1 cellular context compared by ENCODE assay signal in the genomic region with DNA sequence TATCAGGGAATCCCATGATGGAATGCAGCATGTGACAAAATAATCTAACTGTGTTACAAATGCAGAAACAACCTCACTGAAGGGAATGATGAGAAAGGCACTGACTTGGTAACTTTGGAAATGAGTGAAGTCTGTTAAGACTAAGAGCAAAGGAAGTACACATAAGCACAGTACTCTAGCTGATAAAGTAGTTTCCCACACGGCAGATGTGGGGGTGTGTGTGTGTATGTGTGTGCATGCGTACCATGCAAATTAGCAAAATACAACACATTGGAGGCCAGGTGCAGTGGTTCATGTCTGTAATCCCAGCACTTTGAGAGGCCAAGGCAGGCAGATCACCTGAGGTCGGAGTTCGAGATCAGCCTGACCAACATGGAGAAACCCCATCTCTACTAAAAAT.
TF ChIP-seq lines count a peak whose summit lies in the region.

No MANE protein-coding gene starts in this region.

TF ChIP-seq in HepG2, 621 proteins besides CTCF, POLR2A, EP300 and RAD21:
- peak; percentile 99 for TF ChIP-seq ZNF615 (CRISPR knock-in tag; IDR thresholded peaks at IDR 0.05; ENCODE audit: borderline replicate concordance)
- TF ChIP-seq, protein P1, sequence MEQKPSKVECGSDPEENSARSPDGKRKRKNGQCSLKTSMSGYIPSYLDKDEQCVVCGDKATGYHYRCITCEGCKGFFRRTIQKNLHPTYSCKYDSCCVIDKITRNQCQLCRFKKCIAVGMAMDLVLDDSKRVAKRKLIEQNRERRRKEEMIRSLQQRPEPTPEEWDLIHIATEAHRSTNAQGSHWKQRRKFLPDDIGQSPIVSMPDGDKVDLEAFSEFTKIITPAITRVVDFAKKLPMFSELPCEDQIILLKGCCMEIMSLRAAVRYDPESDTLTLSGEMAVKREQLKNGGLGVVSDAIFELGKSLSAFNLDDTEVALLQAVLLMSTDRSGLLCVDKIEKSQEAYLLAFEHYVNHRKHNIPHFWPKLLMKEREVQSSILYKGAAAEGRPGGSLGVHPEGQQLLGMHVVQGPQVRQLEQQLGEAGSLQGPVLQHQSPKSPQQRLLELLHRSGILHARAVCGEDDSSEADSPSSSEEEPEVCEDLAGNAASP (CRISPR knock-in tag; IDR thresholded peaks at IDR 0.05; ENCODE audit: borderline replicate concordance): no peak
